16 cellular contexts compared by ENCODE assay signal in genomic region chr2:225275443-225275842, GRCh38.
DNase-seq lines count a peak whose midpoint lies in the region; ATAC-seq and TF ChIP-seq lines count a peak whose summit lies in the region.
"Had no signal": no experiment of that assay in that cellular context is flagged by ENCODE, and none has a peak within 500 bp of the region (broad histone marks: within the 10 kb centered on the region; RNA-seq: fewer than 3 reads in every experiment).

No MANE protein-coding gene starts in this region.

- 0 out of 2 replicates have a peak overlapping the region, but pooled peaks have one; percentile 0 for H3K27ac ChIP-seq in 22Rv1
- H3K27ac ChIP-seq in Karpas-422 (ENCODE audit: low read length): peak overlapping the region; percentile 95
- H3K27ac ChIP-seq in OCI-LY7 (ENCODE audit: low read depth, low read length, poor library complexity, severe bottlenecking): peak overlapping the region; percentile 94
- no peak overlapping the region for H3K27ac ChIP-seq in right cardiac atrium (ENCODE audit: low read length)
- H3K27ac ChIP-seq: GM23248, SJSA1 had no signal

- H3K79me2 ChIP-seq in Karpas-422 (ENCODE audit: low read length) (no peaks in the 10 kb centered on the region), OCI-LY7 (ENCODE audit: insufficient read depth, low read depth, low read length) (no peaks in the 10 kb centered on the region)

- ATAC-seq in HG03175 (IDR thresholded peaks at IDR 0.05; ENCODE audit: unreplicated experiment): no peak
- no peak for ATAC-seq in right cardiac atrium

- CTCF ChIA-PET in OCI-LY7 (lab: Charles Lee; ENCODE audit: unreplicated experiment): no interaction called here

- DNase-seq in Karpas-422 (no peak), OCI-LY7 (ENCODE audit: low spot score) (no peak), mucosa of gallbladder (ENCODE audit: low spot score) (peak; percentile 12), HPDE6-E6E7 (ENCODE audit: extremely low spot score) (no peak), right cardiac atrium (no peak), NCI-H1105 treated with DMSO at 0.1 percent for 48 hours (lab: John Stamatoyannopoulos, UW) (no peak)
- DNase-seq: 8988T, H7, KG1, NCI-H2227 treated with DMSO at 0.1 percent for 48 hours, NCI-H748 treated with DMSO at 0.1 percent for 48 hours, Right ventricle myocardium superior had no signal

- no peaks in the 10 kb centered on the region for H3K27me3 ChIP-seq in Karpas-422 (ENCODE audit: low read length)
- no peaks in the 10 kb centered on the region for H3K27me3 ChIP-seq in right cardiac atrium (ENCODE audit: control insufficient read depth, insufficient read depth)

- intact Hi-C loops in OCI-LY7 (cut with micrococcal nuclease; ENCODE audit: unreplicated experiment): loop anchor here (1.0 to 10.0 kb wide), 7 partner anchors 268 to 1699 kb away; partner anchors contain the start of gene IRS1
- intact Hi-C loops in right cardiac atrium (cut with DNase I): no loop called here

- BruUV-seq in OCI-LY7 (replicated peaks; lab: Mats Ljungman, UMichigan): no TSS peak

- H3K4me2 ChIP-seq in Karpas-422 (ENCODE audit: low read depth, low read length, poor library complexity, severe bottlenecking): peak overlapping the region; percentile 77
- peak overlapping the region; percentile 64 for H3K4me2 ChIP-seq in OCI-LY7 (ENCODE audit: low read length)

- H4K20me1 ChIP-seq in Karpas-422 (ENCODE audit: insufficient read depth, low read depth, low read length) (no peaks in the 10 kb centered on the region), OCI-LY7 (ENCODE audit: insufficient read depth, low read length) (no peaks in the 10 kb centered on the region)

- H3K4me3 ChIP-seq in Karpas-422 (ENCODE audit: low read length) (peak overlapping the region; percentile 45), OCI-LY7 (ENCODE audit: low read depth, low read length, poor library complexity, severe bottlenecking) (peak overlapping the region; percentile 56), right cardiac atrium (ENCODE audit: low read length) (no peak overlapping the region)
- H3K4me3 ChIP-seq: GM23248, SJSA1 had no signal

- H3K4me1 ChIP-seq in Karpas-422 (ENCODE audit: low read length) (peaks cover 75% of the 10 kb centered on the region), OCI-LY7 (ENCODE audit: insufficient read depth, low read length, poor library complexity, severe bottlenecking) (peaks cover 69% of the 10 kb centered on the region), right cardiac atrium (ENCODE audit: control insufficient read depth, insufficient read depth, low read length) (no peaks in the 10 kb centered on the region)
- H3K4me1 ChIP-seq: SJSA1 had no signal

- TF ChIP-seq CTCF in 22Rv1 (IDR thresholded peaks at IDR 0.05) (no peak), OCI-LY7 (conservative IDR thresholded peaks at IDR 0.05; ENCODE audit: low read length) (no peak)

- H3K9me2 ChIP-seq in Karpas-422 (replicated peaks; ENCODE audit: insufficient read depth, low read length) (no peaks in the 10 kb centered on the region), OCI-LY7 (ENCODE audit: insufficient read depth, low read length) (no peaks in the 10 kb centered on the region)

- peak overlapping the region; percentile 37 for H3K9ac ChIP-seq in Karpas-422 (ENCODE audit: low read length)
- H3K9ac ChIP-seq: GM23248 had no signal

- POLR2A ChIA-PET in OCI-LY7 (lab: Charles Lee): no interaction called here

- H3K36me3 ChIP-seq in Karpas-422 (ENCODE audit: insufficient read depth, low read length): no peaks in the 10 kb centered on the region
- peaks cover 43% of the 10 kb centered on the region for H3K36me3 ChIP-seq in OCI-LY7 (ENCODE audit: insufficient read depth, low read length)
- H3K36me3 ChIP-seq: SJSA1 had no signal

- no peak overlapping the region for H2AFZ ChIP-seq in Karpas-422 (ENCODE audit: low read length)
- H2AFZ ChIP-seq in OCI-LY7 (ENCODE audit: low read length): peak overlapping the region; percentile 77; the same call in 1 of the 2 replicates
- H2AFZ ChIP-seq: GM23248 had no signal

- H3K9me3 ChIP-seq in Karpas-422 (ENCODE audit: low read length) (no peaks in the 10 kb centered on the region), OCI-LY7 (ENCODE audit: low read length) (peaks cover 25% of the 10 kb centered on the region), right cardiac atrium (ENCODE audit: control insufficient read depth, low read length) (no peaks in the 10 kb centered on the region)
- H3K9me3 ChIP-seq: SJSA1 had no signal
